ENCODE assay signal across 8 cellular contexts in genomic region chr6:110181131-110182027, GRCh38. TPM values are rescaled to one million over a fixed set of nuclear protein-coding genes. Genes with fewer than 3 reads are reported as not detected.
A peak's percentile ranks its signal among the peaks of the same experiment; 100 is the strongest.
DNase-seq lines count a peak whose midpoint lies in the region; ATAC-seq, FAIRE-seq and TF ChIP-seq lines count a peak whose summit lies in the region.

No MANE protein-coding gene starts in this region.

- peak overlapping the region; percentile 65 to 83 (median 78) for H3K4me3 ChIP-seq in sigmoid colon

- H3K4me1 ChIP-seq in sigmoid colon, result peaks cover 0 to 56% (median 39%) of the 10 kb centered on the region in 4 donors

- H3K36me3 Mint-ChIP-seq in HFFc6 (ENCODE audit: low read depth), result no peaks in the 10 kb centered on the region
- no peaks in the 10 kb centered on the region for H3K36me3 Mint-ChIP-seq in osteocyte (ENCODE audit: unreplicated experiment)

- no peak for ATAC-seq in HG03565 (IDR thresholded peaks at IDR 0.05; ENCODE audit: unreplicated experiment)

- H3K27me3 Mint-ChIP-seq in HFFc6 (ENCODE audit: insufficient read depth) (peaks cover 2% of the 10 kb centered on the region; the same call in 1 of the 2 replicates), osteocyte (ENCODE audit: unreplicated experiment) (no peaks in the 10 kb centered on the region)

- peak; percentile 82 for FAIRE-seq in GM12892 (lab: Jason Lieb, UNC)

- H3K27ac ChIP-seq in sigmoid colon, result peak overlapping the region in 3 of 4 donors; percentile 83 to 92 (median 88)

- TF ChIP-seq POLR2A in GM12892 (IDR thresholded peaks at IDR 0.05; ENCODE audit: low read depth, low read length), result no peak
- no peak for TF ChIP-seq POLR2A in erythroblast (IDR thresholded peaks at IDR 0.05; ENCODE audit: low read length)
- TF ChIP-seq POLR2A in sigmoid colon (IDR thresholded peaks at IDR 0.05), result no peak

- no peak for TF ChIP-seq CTCF in sigmoid colon (IDR thresholded peaks at IDR 0.05)
- no peak for TF ChIP-seq CTCF in HFFc6 (IDR thresholded peaks at IDR 0.05)
- TF ChIP-seq CTCF in osteocyte (IDR thresholded peaks at IDR 0.05), result no peak

- DNase-seq in GM12892 (ENCODE audit: insufficient read length), result no peak
- DNase-seq in NAMALWA (ENCODE audit: low spot score), result peak; percentile 78
- DNase-seq in erythroblast (lab: John Stamatoyannopoulos, UW), result peak; percentile 38 to 58
- DNase-seq in sigmoid colon, result no peak
- no peak for DNase-seq in stimulated activated naive CD4-positive, alpha-beta T cell treated with Interleukin-2 at 50 U/mL for 16 hours (lab: John Stamatoyannopoulos, UW)
- no peak for DNase-seq in HFFc6
- no peak for DNase-seq in osteocyte (ENCODE audit: extremely low spot score, unreplicated experiment)

- no peaks in the 10 kb centered on the region for H3K9me3 Mint-ChIP-seq in HFFc6
- H3K9me3 Mint-ChIP-seq in osteocyte (ENCODE audit: unreplicated experiment), result no peaks in the 10 kb centered on the region

- H3K27me3 ChIP-seq in sigmoid colon, result no peaks in the 10 kb centered on the region

- H3K4me3 Mint-ChIP-seq in HFFc6 (no peak overlapping the region), osteocyte (ENCODE audit: unreplicated experiment) (no peak overlapping the region)

- intact Hi-C loops in sigmoid colon (cut with DNase I), result no loop called here

- TF ChIP-seq EP300 in sigmoid colon (IDR thresholded peaks at IDR 0.05), result no peak

- H3K4me1 Mint-ChIP-seq in HFFc6 (ENCODE audit: low read depth) (peaks cover 20% of the 10 kb centered on the region), osteocyte (ENCODE audit: unreplicated experiment) (peaks cover 9% of the 10 kb centered on the region)

- WGBS in sigmoid colon, 2 donors, result 46 to 59% methylated on average over 6 of the region's 6 CpGs

- no peaks in the 10 kb centered on the region for H3K9me3 ChIP-seq in sigmoid colon

- no peak overlapping the region for H3K27ac Mint-ChIP-seq in HFFc6
- no peak overlapping the region for H3K27ac Mint-ChIP-seq in osteocyte (ENCODE audit: unreplicated experiment)

- no peaks in the 10 kb centered on the region for H3K36me3 ChIP-seq in sigmoid colon

RNA-seq across cellular contexts. Expression of gene CDC40, which starts 1.2 kb away (rescaled TPM):
- polyA plus RNA-seq in GM12892 (2012; ENCODE audit: missing spikeins), result 20.4 TPM
- total RNA-seq in sigmoid colon (10 to 100 TPM; 14.5 to 23.9 (median 19.9) TPM), osteocyte (16.7 and 23.9 TPM in 2 replicates)
- polyA plus RNA-seq in sigmoid colon, result 10 to 100 TPM; 11.4 to 12.0 (median 11.5) TPM
- 10 to 100 TPM; 18.7 to 20.1 (median 19.6) TPM for total RNA-seq in HFFc6 (2021; fragmentation: NEBNext Ultra II Directional; extraction: Animal tissue kit (Norgen Biotek cat#: 25700))

RNA-seq across cellular contexts. Expression of gene WASF1, which starts 1.9 kb away (rescaled TPM):
- polyA plus RNA-seq in GM12892 (2012; ENCODE audit: missing spikeins), result 2.4 TPM
- 10 to 100 TPM; 10.2 to 34.9 (median 19.5) TPM for total RNA-seq in sigmoid colon
- 1 to 10 TPM in 2 of 3 donors, under 1 TPM in 1; 0.92 to 3.9 (median 3.0) TPM for polyA plus RNA-seq in sigmoid colon
- total RNA-seq in HFFc6 (2021; fragmentation: NEBNext Ultra II Directional; extraction: Animal tissue kit (Norgen Biotek cat#: 25700)), result 10 to 100 TPM; 11.6 to 13.5 (median 12.3) TPM
- total RNA-seq in osteocyte, result 23.9 and 26.2 TPM in 2 replicates

Comparison
In these comparisons a context has a peak if more than half of its experiments do, and no peak if none do; other contexts are left out.
1. DNase-seq: peak in NAMALWA (single experiment) and erythroblast (2 of 2); none in GM12892 (single experiment), sigmoid colon (single experiment), stimulated activated naive CD4-positive, alpha-beta T cell treated with Interleukin-2 at 50 U/mL for 16 hours (single experiment), HFFc6 (single experiment) and osteocyte (single experiment).